Comparison of ENCODE assay signal across 3 cellular contexts in the genomic region with DNA sequence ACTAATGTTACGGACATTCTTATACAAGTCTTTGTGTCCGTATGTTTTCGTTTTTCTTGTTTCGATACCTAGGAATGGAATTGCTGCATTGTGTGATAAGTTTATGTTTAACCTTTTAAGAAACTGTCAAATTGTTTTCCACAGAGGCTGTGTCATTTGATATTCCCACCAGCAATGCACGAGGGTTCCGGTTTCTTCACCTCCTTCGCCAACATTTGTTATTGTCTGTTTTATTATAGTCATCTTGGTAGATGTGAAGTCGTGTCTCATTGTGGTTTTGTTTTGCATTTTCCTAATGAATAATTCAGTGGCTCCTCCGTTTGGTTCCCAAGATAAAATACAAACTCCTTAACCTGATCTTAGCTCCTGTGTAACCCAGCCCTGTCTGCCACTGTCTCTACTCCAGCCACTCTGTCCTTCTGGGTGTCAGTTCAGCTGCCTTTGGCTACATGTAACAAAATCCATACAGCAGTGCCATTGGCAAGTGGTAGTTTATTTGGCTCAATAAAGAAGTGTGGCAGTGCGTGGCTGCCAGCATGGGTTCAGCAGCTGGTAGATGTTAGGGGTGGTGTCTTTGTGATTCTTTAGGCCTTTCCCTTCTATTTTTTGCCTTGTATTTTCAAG. TPM values are rescaled to one million over a fixed set of nuclear protein-coding genes. Genes with fewer than 3 reads are reported as not detected.
"Had no signal": no experiment of that assay in that cellular context is flagged by ENCODE, and none has a peak within 500 bp of the region (broad histone marks: within the 10 kb centered on the region; RNA-seq: fewer than 3 reads in every experiment).

No MANE protein-coding gene starts in this region.

RNA-seq across cellular contexts. Expression of gene ABCC6, which starts 45.0 kb away (rescaled TPM):
- total RNA-seq: OCI-LY7, SJSA1, SK-MEL-5 had no signal
